Comparison of ENCODE assay signal across 18 cellular contexts in genomic region chr10:3942930-3943489, GRCh38.
A peak's percentile ranks its signal among the peaks of the same experiment; 100 is the strongest.
DNase-seq lines count a peak whose midpoint lies in the region; TF ChIP-seq lines count a peak whose summit lies in the region.
"Had no signal": no experiment of that assay in that cellular context is flagged by ENCODE, and none has a peak within 500 bp of the region (broad histone marks: within the 10 kb centered on the region; RNA-seq: fewer than 3 reads in every experiment).

No MANE protein-coding gene starts in this region.

- H3K4me1 ChIP-seq in PC-9 (replicated peaks; ENCODE audit: insufficient read depth): peaks cover 31% of the 10 kb centered on the region
- peaks cover 18% of the 10 kb centered on the region for H3K4me1 ChIP-seq in osteoblast (ENCODE audit: insufficient read depth, low read length)
- no peaks in the 10 kb centered on the region for H3K4me1 ChIP-seq in uterus

- H3K4me2 ChIP-seq in PC-9 (peak overlapping the region; percentile 42; the same call in 1 of the 2 replicates), osteoblast (ENCODE audit: insufficient read depth, low read length) (no peak overlapping the region)

- intact Hi-C loops in PC-9 (cut with micrococcal nuclease; ENCODE audit: unreplicated experiment): loop anchor here (10.0 kb wide), 1 partner anchor 158 kb away; the partner anchor contains the start of gene KLF6
- intact Hi-C loops in uterus (cut with DNase I; ENCODE audit: low total_unique reads): no loop called here

- no peak overlapping the region for H3K27ac Mint-ChIP-seq in progenitor cell of endocrine pancreas

- no peaks in the 10 kb centered on the region for H3K36me3 Mint-ChIP-seq in progenitor cell of endocrine pancreas (ENCODE audit: insufficient read depth)

- no peak overlapping the region for H3K4me3 Mint-ChIP-seq in progenitor cell of endocrine pancreas (ENCODE audit: low read depth)

- H3K79me2 ChIP-seq in PC-9 (ENCODE audit: low read depth) (no peaks in the 10 kb centered on the region), osteoblast (ENCODE audit: insufficient read depth, low read length) (no peaks in the 10 kb centered on the region)

- H3K9me3 ChIP-seq in PC-9 (ENCODE audit: insufficient read depth, low read depth) (no peaks in the 10 kb centered on the region), osteoblast (ENCODE audit: low read depth, low read length) (peaks cover 3% of the 10 kb centered on the region), uterus (no peaks in the 10 kb centered on the region)
- H3K9me3 ChIP-seq: esophagus squamous epithelium had no signal

- H3K9me2 ChIP-seq in PC-9 (ENCODE audit: insufficient read depth): no peaks in the 10 kb centered on the region

- H3K27ac ChIP-seq in PC-9: 0 out of 2 replicates have a peak overlapping the region, but pooled peaks have one; percentile 12
- H3K27ac ChIP-seq in coronary artery: peak overlapping the region; percentile 33 to 37
- peak overlapping the region; percentile 83 for H3K27ac ChIP-seq in osteoblast (ENCODE audit: low read depth, low read length)
- no peak overlapping the region for H3K27ac ChIP-seq in uterus

- TF ChIP-seq CTCF in PC-9 (conservative IDR thresholded peaks at IDR 0.05): no peak
- no peak for TF ChIP-seq CTCF in coronary artery (IDR thresholded peaks at IDR 0.05)
- TF ChIP-seq CTCF in osteoblast (IDR thresholded peaks at IDR 0.05; ENCODE audit: extremely low read depth, low read depth, low read length): no peak
- TF ChIP-seq CTCF in uterus (IDR thresholded peaks at IDR 0.05): no peak
- no peak for TF ChIP-seq CTCF in progenitor cell of endocrine pancreas (IDR thresholded peaks at IDR 0.05; ENCODE audit: unreplicated experiment)

- H3K27me3 Mint-ChIP-seq in progenitor cell of endocrine pancreas: peaks cover 29% of the 10 kb centered on the region

- POLR2A ChIA-PET in PC-9 (lab: Charles Lee; ENCODE audit: unreplicated experiment): no interaction called here

- no TSS peak for BruUV-seq in PC-9 (replicated peaks; lab: Mats Ljungman, UMichigan)

- H4K20me1 ChIP-seq in PC-9 (ENCODE audit: insufficient read depth) (no peaks in the 10 kb centered on the region), osteoblast (ENCODE audit: insufficient read depth, low read length) (no peaks in the 10 kb centered on the region)

- no peak overlapping the region for H2AFZ ChIP-seq in PC-9
- peak overlapping the region; percentile 97 for H2AFZ ChIP-seq in osteoblast (ENCODE audit: low read length)

- peaks cover 9% of the 10 kb centered on the region for H3K4me1 Mint-ChIP-seq in progenitor cell of endocrine pancreas (ENCODE audit: low read depth)

- CTCF ChIA-PET in PC-9 (lab: Charles Lee): interaction anchor here (1.0 kb wide), 1 partner anchor 12 kb away, joined by 4 read pairs; no protein-coding TSS in a partner anchor

- no peaks in the 10 kb centered on the region for H3K9me3 Mint-ChIP-seq in progenitor cell of endocrine pancreas (ENCODE audit: low read depth)

- H3K4me3 ChIP-seq in PC-9 (no peak overlapping the region), coronary artery (no peak overlapping the region), osteoblast (ENCODE audit: insufficient read depth, low read length) (no peak overlapping the region), uterus (no peak overlapping the region)
- H3K4me3 ChIP-seq: esophagus squamous epithelium had no signal

- no peaks in the 10 kb centered on the region for H3K27me3 ChIP-seq in PC-9 (ENCODE audit: insufficient read depth, low read depth)
- H3K27me3 ChIP-seq in osteoblast (ENCODE audit: insufficient read depth, low read length): no peaks in the 10 kb centered on the region
- H3K27me3 ChIP-seq in uterus: no peaks in the 10 kb centered on the region
- H3K27me3 ChIP-seq: esophagus squamous epithelium had no signal

- H3F3A ChIP-seq in PC-9 (ENCODE audit: insufficient read depth, low read depth): peaks cover 27% of the 10 kb centered on the region

- no peaks in the 10 kb centered on the region for H3K36me3 ChIP-seq in PC-9 (ENCODE audit: low read depth)
- H3K36me3 ChIP-seq in osteoblast (ENCODE audit: insufficient read depth, low read length): no peaks in the 10 kb centered on the region
- H3K36me3 ChIP-seq in uterus: no peaks in the 10 kb centered on the region
- H3K36me3 ChIP-seq: esophagus squamous epithelium had no signal

- peak; percentile 54 for DNase-seq in activated CD8-positive, alpha-beta memory T cell treated with anti-CD3 and anti-CD28 coated beads for 24 hours
- no peak for DNase-seq in activated CD8-positive, alpha-beta memory T cell treated with anti-CD3 and anti-CD28 coated beads, Interleukin-2, amount 50 U/mL, for 48 hours
- DNase-seq in PC-9 (no peak), coronary artery (ENCODE audit: low spot score) (no peak), osteoblast (ENCODE audit: insufficient read length, low spot score, missing footprints) (peak; percentile 85), uterus (no peak), progenitor cell of endocrine pancreas (ENCODE audit: low spot score, unreplicated experiment) (no peak)
- no peak for DNase-seq in activated CD4-positive, CD25-positive, alpha-beta regulatory T cell treated with anti-CD3 and anti-CD28 coated beads, Interleukin-2, amount 50 U/mL, for 72 hours
- DNase-seq: activated naive CD4-positive, alpha-beta T cell treated with anti-CD3 and anti-CD28 coated beads, Interleukin-2, amount 50 U/mL, for 16 hours; cerebellar nuclear complex; esophagus squamous epithelium; hippocampal formation; KBM-7; NCI-H1417 treated with DMSO at 0.1 percent for 48 hours; NCI-H446 treated with DMSO at 0.1 percent for 48 hours; stimulated activated CD4-positive, alpha-beta T cell treated with anti-CD3 and anti-CD28 coated beads, Interleukin-4, amount 100 ng/mL, for 4 hours; stimulated activated naive CD4-positive, alpha-beta T cell treated with Interleukin-2 at 50 U/mL for 16 hours; SW 1271 had no signal

- TF ChIP-seq POLR2A in uterus (IDR thresholded peaks at IDR 0.05): no peak

Comparison
In these comparisons a context has a peak if more than half of its experiments do, and no peak if none do; other contexts are left out.
1. DNase-seq: peak in activated CD8-positive, alpha-beta memory T cell treated with anti-CD3 and anti-CD28 coated beads for 24 hours (single experiment) and osteoblast (single experiment); none in activated CD8-positive, alpha-beta memory T cell treated with anti-CD3 and anti-CD28 coated beads, Interleukin-2, amount 50 U/mL, for 48 hours (single experiment), PC-9 (0 of 2), coronary artery (single experiment), activated CD4-positive, CD25-positive, alpha-beta regulatory T cell treated with anti-CD3 and anti-CD28 coated beads, Interleukin-2, amount 50 U/mL, for 72 hours (single experiment), uterus (0 of 2) and progenitor cell of endocrine pancreas (single experiment).
2. H3K27ac ChIP-seq: peak in PC-9 (single experiment), coronary artery (2 of 2) and osteoblast (single experiment); none in uterus (0 of 2).